20 cellular contexts compared by ENCODE assay signal in the genomic region with DNA sequence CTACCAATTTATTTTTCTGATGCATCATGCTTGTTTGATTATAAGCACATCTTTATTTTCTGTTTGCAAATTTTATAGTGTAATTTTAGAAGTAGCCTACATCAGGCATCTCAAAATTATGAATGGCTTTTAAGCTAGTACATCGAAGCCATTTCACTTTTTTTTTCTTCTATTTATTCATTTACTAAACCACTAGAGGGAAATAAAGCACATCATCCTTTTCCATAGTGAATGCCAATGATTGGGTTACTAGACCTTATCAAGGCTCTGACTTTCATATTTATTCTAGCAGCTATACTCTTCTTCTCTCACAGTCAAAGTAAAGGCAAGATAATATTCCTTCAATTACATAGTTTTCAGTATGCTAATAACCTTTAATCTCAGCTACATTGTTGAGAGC.
DNase-seq lines count a peak whose midpoint lies in the region; ATAC-seq, FAIRE-seq and TF ChIP-seq lines count a peak whose summit lies in the region.
"Had no signal": no experiment of that assay in that cellular context is flagged by ENCODE, and none has a peak within 500 bp of the region (broad histone marks: within the 10 kb centered on the region; RNA-seq: fewer than 3 reads in every experiment).

No MANE protein-coding gene starts in this region.

- H3K27ac ChIP-seq in GM23338 (ENCODE audit: low read depth) (no peak overlapping the region), mesendoderm (ENCODE audit: low read depth, low read length) (no peak overlapping the region), pancreas (no peak overlapping the region)
- H3K27ac ChIP-seq: dorsolateral prefrontal cortex, esophagus muscularis mucosa, upper lobe of right lung had no signal

- no peaks in the 10 kb centered on the region for H3K36me3 ChIP-seq in GM23338 (ENCODE audit: insufficient read depth)
- no peaks in the 10 kb centered on the region for H3K36me3 ChIP-seq in mesendoderm (ENCODE audit: control insufficient read depth, insufficient read depth, low read length)
- no peaks in the 10 kb centered on the region for H3K36me3 ChIP-seq in pancreas
- H3K36me3 ChIP-seq: esophagus muscularis mucosa, upper lobe of right lung had no signal

- TF ChIP-seq CTCF in GM23338 (conservative IDR thresholded peaks at IDR 0.05; ENCODE audit: low read depth in 2 of 2) (no peak; a peak in 1 of 4 replicates), pancreas (IDR thresholded peaks at IDR 0.05) (no peak), foreskin fibroblast (IDR thresholded peaks at IDR 0.05; ENCODE audit: low read depth, low read length) (no peak)

- H3K18ac ChIP-seq in mesendoderm (ENCODE audit: low read length), result no peak overlapping the region

- WGBS in mesendoderm (ENCODE audit: extremely low coverage, insufficient coverage, low lambda C conversion rate), result no CpG with 5 or more reads among the region's 1 CpG
- WGBS in pancreas, 2 donors, result 35 to 43% methylated on average over 1 of the region's 1 CpG

- no peak overlapping the region for H3K56ac ChIP-seq in mesendoderm (ENCODE audit: low read length)

- H2BK120ac ChIP-seq in mesendoderm (ENCODE audit: low read depth, low read length), result no peak overlapping the region

- no peak overlapping the region for H3K23ac ChIP-seq in mesendoderm (ENCODE audit: low read length)

- H3F3A ChIP-seq in GM23338 (replicated peaks; ENCODE audit: low read depth), result no peaks in the 10 kb centered on the region

- no peak overlapping the region for H2BK15ac ChIP-seq in mesendoderm (replicated peaks; ENCODE audit: low read depth)

- intact Hi-C loops in pancreas (cut with DNase I), result no loop called here

- no peak overlapping the region for H3K9ac ChIP-seq in mesendoderm (ENCODE audit: low read length)

- peaks cover 7% of the 10 kb centered on the region for H3K9me3 Mint-ChIP-seq in GM23338

- H2AK5ac ChIP-seq in mesendoderm (ENCODE audit: low read length), result no peak overlapping the region

- no peaks in the 10 kb centered on the region for H3K79me2 ChIP-seq in GM23338 (replicated peaks; ENCODE audit: insufficient read depth)
- H3K79me2 ChIP-seq in mesendoderm (ENCODE audit: control insufficient read depth, insufficient read depth, low read length), result no peaks in the 10 kb centered on the region

- H3K4me3 Mint-ChIP-seq in GM23338, result no peak overlapping the region
- H3K4me3 Mint-ChIP-seq: activated CD8-positive, alpha-beta T cell treated with anti-CD3 and anti-CD28 coated beads, Interleukin-2, amount 10 ng/mL, durations not matched to agents 7 days and 5 days; activated naive CD8-positive, alpha-beta T cell treated with anti-CD3 and anti-CD28 coated beads, Interleukin-2, amount 10 ng/mL, durations not matched to agents 7 days and 5 days; CD8-positive, alpha-beta T cell; natural killer cell had no signal

- H3K79me1 ChIP-seq in mesendoderm (ENCODE audit: low read length), result no peaks in the 10 kb centered on the region

- H4K20me1 ChIP-seq in GM23338 (replicated peaks; ENCODE audit: insufficient read depth), result no peaks in the 10 kb centered on the region

- H4K5ac ChIP-seq in mesendoderm (ENCODE audit: low read length), result no peak overlapping the region

- H3K27me3 ChIP-seq in GM23338 (ENCODE audit: insufficient read depth) (no peaks in the 10 kb centered on the region), mesendoderm (ENCODE audit: insufficient read depth, low read length, poor library complexity) (no peaks in the 10 kb centered on the region), pancreas (no peaks in the 10 kb centered on the region)
- H3K27me3 ChIP-seq: dorsolateral prefrontal cortex, esophagus muscularis mucosa, upper lobe of right lung had no signal

- no peak overlapping the region for H3K27ac Mint-ChIP-seq in GM23338
- H3K27ac Mint-ChIP-seq: activated CD8-positive, alpha-beta T cell treated with anti-CD3 and anti-CD28 coated beads, Interleukin-2, amount 10 ng/mL, durations not matched to agents 7 days and 5 days; activated naive CD8-positive, alpha-beta T cell treated with anti-CD3 and anti-CD28 coated beads, Interleukin-2, amount 10 ng/mL, durations not matched to agents 7 days and 5 days; CD8-positive, alpha-beta T cell; natural killer cell had no signal

- no peak overlapping the region for H4K8ac ChIP-seq in mesendoderm (ENCODE audit: low read depth, low read length)

- no peak for FAIRE-seq in pancreas (lab: Jason Lieb, UNC)
- FAIRE-seq: bronchial epithelial cell, G401.6, GM12891, HTR-8/SVneo had no signal

- H3K4ac ChIP-seq in mesendoderm (ENCODE audit: low read depth, low read length), result no peak overlapping the region

- H2BK5ac ChIP-seq in mesendoderm (ENCODE audit: low read length), result no peak overlapping the region

- H3K4me1 ChIP-seq in GM23338 (ENCODE audit: insufficient read depth), result no peaks in the 10 kb centered on the region
- no peaks in the 10 kb centered on the region for H3K4me1 ChIP-seq in mesendoderm (ENCODE audit: control insufficient read depth, low read depth, low read length)
- no peaks in the 10 kb centered on the region for H3K4me1 ChIP-seq in pancreas
- H3K4me1 ChIP-seq: esophagus muscularis mucosa, upper lobe of right lung had no signal

- H3K9me3 ChIP-seq in pancreas, result no peaks in the 10 kb centered on the region
- H3K9me3 ChIP-seq: upper lobe of right lung had no signal

- peaks cover 3% of the 10 kb centered on the region; the same call in 2 of the 3 replicates for H3K4me1 Mint-ChIP-seq in GM23338
- H3K4me1 Mint-ChIP-seq: activated naive CD8-positive, alpha-beta T cell treated with anti-CD3 and anti-CD28 coated beads, Interleukin-2, amount 10 ng/mL, durations not matched to agents 7 days and 5 days; natural killer cell had no signal

- H3K4me2 ChIP-seq in GM23338, result no peak overlapping the region
- no peak overlapping the region for H3K4me2 ChIP-seq in mesendoderm (ENCODE audit: low read length)

- no peak overlapping the region for H3K4me3 ChIP-seq in GM23338
- no peak overlapping the region for H3K4me3 ChIP-seq in mesendoderm (ENCODE audit: low read length)
- H3K4me3 ChIP-seq in pancreas, result no peak overlapping the region
- H3K4me3 ChIP-seq in foreskin fibroblast (ENCODE audit: low read depth in 1 of 2, low read length in 2 of 2), result no peak overlapping the region
- H3K4me3 ChIP-seq: dorsolateral prefrontal cortex, esophagus muscularis mucosa, upper lobe of right lung had no signal

- peaks cover 6% of the 10 kb centered on the region; the same call in 2 of the 3 replicates for H3K36me3 Mint-ChIP-seq in GM23338 (ENCODE audit: low read depth)
- H3K36me3 Mint-ChIP-seq: activated naive CD8-positive, alpha-beta T cell treated with anti-CD3 and anti-CD28 coated beads, Interleukin-2, amount 10 ng/mL, durations not matched to agents 7 days and 5 days; CD8-positive, alpha-beta T cell; natural killer cell had no signal

- DNase-seq in NCI-H2029 treated with DMSO at 0.1 percent for 48 hours (lab: John Stamatoyannopoulos, UW) (peak; percentile 1), NCI-H2029 (lab: John Stamatoyannopoulos, UW) (no peak), GM23338 (ENCODE audit: low spot score) (peak; percentile 4), NCI-H748 treated with DMSO at 0.1 percent for 48 hours (lab: John Stamatoyannopoulos, UW) (peak; percentile 35), mesendoderm (peak; percentile 14), pancreas (no peak), foreskin fibroblast (no peak)
- DNase-seq: activated CD8-positive, alpha-beta T cell treated with anti-CD3 and anti-CD28 coated beads, Interleukin-2, amount 10 ng/mL, durations not matched to agents 7 days and 5 days; activated naive CD8-positive, alpha-beta T cell treated with anti-CD3 and anti-CD28 coated beads, Interleukin-2, amount 10 ng/mL, durations not matched to agents 7 days and 5 days; CD8-positive, alpha-beta T cell; dorsolateral prefrontal cortex; natural killer cell; stimulated activated naive CD8-positive, alpha-beta T cell treated with anti-CD3 and anti-CD28 coated beads, Interleukin-15, Interleukin-2, amounts not matched to agents 100 U/mL and 50 U/mL, for 24 hours; upper lobe of right lung had no signal

- no peak for ATAC-seq in GM23338
- ATAC-seq in pancreas, result no peak
- ATAC-seq in HG02678 (IDR thresholded peaks at IDR 0.05; ENCODE audit: unreplicated experiment), result no peak
- ATAC-seq: activated CD8-positive, alpha-beta T cell treated with anti-CD3 and anti-CD28 coated beads, Interleukin-2, amount 10 ng/mL, durations not matched to agents 7 days and 5 days; CD8-positive, alpha-beta T cell; natural killer cell; stimulated activated naive CD8-positive, alpha-beta T cell treated with anti-CD3 and anti-CD28 coated beads, Interleukin-15, Interleukin-2, amounts not matched to agents 100 U/mL and 50 U/mL, for 24 hours; upper lobe of right lung had no signal

- H3K9me2 ChIP-seq in GM23338 (ENCODE audit: insufficient read depth), result peaks cover 5% of the 10 kb centered on the region

- H2AFZ ChIP-seq in GM23338, result no peak overlapping the region

- no peaks in the 10 kb centered on the region for H3K27me3 Mint-ChIP-seq in GM23338 (ENCODE audit: insufficient read depth, low read depth, poor library complexity)
- H3K27me3 Mint-ChIP-seq: activated naive CD8-positive, alpha-beta T cell treated with anti-CD3 and anti-CD28 coated beads, Interleukin-2, amount 10 ng/mL, durations not matched to agents 7 days and 5 days had no signal

TF ChIP-seq in GM23338, 12 proteins besides CTCF, POLR2A, EP300 and RAD21 (continues in another document):
- TF ChIP-seq, protein P1, sequence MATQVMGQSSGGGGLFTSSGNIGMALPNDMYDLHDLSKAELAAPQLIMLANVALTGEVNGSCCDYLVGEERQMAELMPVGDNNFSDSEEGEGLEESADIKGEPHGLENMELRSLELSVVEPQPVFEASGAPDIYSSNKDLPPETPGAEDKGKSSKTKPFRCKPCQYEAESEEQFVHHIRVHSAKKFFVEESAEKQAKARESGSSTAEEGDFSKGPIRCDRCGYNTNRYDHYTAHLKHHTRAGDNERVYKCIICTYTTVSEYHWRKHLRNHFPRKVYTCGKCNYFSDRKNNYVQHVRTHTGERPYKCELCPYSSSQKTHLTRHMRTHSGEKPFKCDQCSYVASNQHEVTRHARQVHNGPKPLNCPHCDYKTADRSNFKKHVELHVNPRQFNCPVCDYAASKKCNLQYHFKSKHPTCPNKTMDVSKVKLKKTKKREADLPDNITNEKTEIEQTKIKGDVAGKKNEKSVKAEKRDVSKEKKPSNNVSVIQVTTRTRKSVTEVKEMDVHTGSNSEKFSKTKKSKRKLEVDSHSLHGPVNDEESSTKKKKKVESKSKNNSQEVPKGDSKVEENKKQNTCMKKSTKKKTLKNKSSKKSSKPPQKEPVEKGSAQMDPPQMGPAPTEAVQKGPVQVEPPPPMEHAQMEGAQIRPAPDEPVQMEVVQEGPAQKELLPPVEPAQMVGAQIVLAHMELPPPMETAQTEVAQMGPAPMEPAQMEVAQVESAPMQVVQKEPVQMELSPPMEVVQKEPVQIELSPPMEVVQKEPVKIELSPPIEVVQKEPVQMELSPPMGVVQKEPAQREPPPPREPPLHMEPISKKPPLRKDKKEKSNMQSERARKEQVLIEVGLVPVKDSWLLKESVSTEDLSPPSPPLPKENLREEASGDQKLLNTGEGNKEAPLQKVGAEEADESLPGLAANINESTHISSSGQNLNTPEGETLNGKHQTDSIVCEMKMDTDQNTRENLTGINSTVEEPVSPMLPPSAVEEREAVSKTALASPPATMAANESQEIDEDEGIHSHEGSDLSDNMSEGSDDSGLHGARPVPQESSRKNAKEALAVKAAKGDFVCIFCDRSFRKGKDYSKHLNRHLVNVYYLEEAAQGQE (IDR thresholded peaks at IDR 0.05; ENCODE audit: unreplicated experiment), result no peak
- no peak for TF ChIP-seq ZNF114 (CRISPR knock-in tag; IDR thresholded peaks at IDR 0.05)
- TF ChIP-seq STAT1 (IDR thresholded peaks at IDR 0.05; ENCODE audit: unreplicated experiment), result no peak

Comparison
In these comparisons a context has a peak if more than half of its experiments do, and no peak if none do; other contexts are left out.
1. DNase-seq: peak in NCI-H2029 treated with DMSO at 0.1 percent for 48 hours (single experiment), GM23338 (single experiment), NCI-H748 treated with DMSO at 0.1 percent for 48 hours (single experiment) and mesendoderm (single experiment); none in NCI-H2029 (single experiment), pancreas (0 of 6) and foreskin fibroblast (0 of 2).